In the genomic region with DNA sequence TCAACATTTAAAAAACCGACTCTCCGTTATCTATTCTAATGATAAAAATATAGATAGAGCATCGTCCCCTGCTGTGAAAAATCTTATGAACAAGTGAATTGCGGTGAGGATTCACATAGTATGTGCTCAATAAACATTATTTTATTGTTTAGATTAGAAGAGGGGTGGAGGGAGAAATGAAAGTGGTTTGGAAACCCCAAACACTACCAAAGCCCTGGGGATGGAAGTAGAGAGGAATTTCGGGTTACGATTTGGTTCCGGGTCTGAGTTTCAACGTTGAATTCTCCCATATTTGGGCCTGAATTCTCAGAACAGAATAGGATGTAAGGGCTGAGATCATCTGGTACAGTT, we compare ENCODE assay signal across 8 cellular contexts. TPM values are rescaled to one million over a fixed set of nuclear protein-coding genes. Genes with fewer than 3 reads are reported as not detected.
DNase-seq lines count a peak whose midpoint lies in the region; ATAC-seq, FAIRE-seq and TF ChIP-seq lines count a peak whose summit lies in the region.

No MANE protein-coding gene starts in this region.

- H3K23me2 ChIP-seq in H9 (ENCODE audit: insufficient read length, low read depth, low read length, poor library complexity, severe bottlenecking): peaks cover 7% of the 10 kb centered on the region

- CTCF ChIA-PET in activated CD4-positive, alpha-beta memory T cell treated with anti-CD3 and anti-CD28 coated beads, Interleukin-2, amount 10 ng/mL, durations not matched to agents 7 days and 5 days (lab: Charles Lee): interaction anchor here (0.8 to 3.7 kb wide), 15 partner anchors 9 to 440 kb away, joined by 3 to 35 read pairs (median 3); a partner anchor contains a TSS

- no peak overlapping the region for H3K23ac ChIP-seq in H9 (ENCODE audit: insufficient read length, low read depth, low read length)

- no peak overlapping the region for H3T11ph ChIP-seq in H9 (ENCODE audit: low read length)

- no peaks in the 10 kb centered on the region for H3K79me1 ChIP-seq in H9 (ENCODE audit: insufficient read depth, low read depth, low read length, poor library complexity, severe bottlenecking)

- intact Hi-C loops in head of caudate nucleus (cut with DNase I): loop anchor here (5.0 kb wide), 2 partner anchors 45 to 60 kb away; a partner anchor contains a TSS

- DNase-seq in H9: no peak
- no peak for DNase-seq in activated CD4-positive, alpha-beta memory T cell treated with anti-CD3 and anti-CD28 coated beads, Interleukin-2, amount 10 ng/mL, durations not matched to agents 7 days and 5 days
- no peak for DNase-seq in hepatocyte (ENCODE audit: low spot score)
- DNase-seq in small intestine: no peak
- DNase-seq in activated effector memory CD4-positive, alpha-beta T cell treated with anti-CD3 and anti-CD28 coated beads, Interleukin-2, amount 50 U/mL, for 16 hours: no peak
- DNase-seq in head of caudate nucleus: no peak

- peak overlapping the region; percentile 14 for H3K9ac ChIP-seq in H9 (ENCODE audit: extremely low read depth, insufficient read length, low read length)

- H3K4me3 ChIP-seq in hepatocyte (no peak overlapping the region), small intestine (ENCODE audit: low read depth in 1 of 2, low read length in 2 of 2) (peak overlapping the region in 1 of 2 donors; percentile 97)

- H3K36me3 ChIP-seq in hepatocyte (replicated peaks; ENCODE audit: insufficient read depth, low read depth) (no peaks in the 10 kb centered on the region), small intestine (ENCODE audit: control insufficient read depth in 2 of 2, insufficient read depth in 2 of 2, low read length in 2 of 2) (no peaks in the 10 kb centered on the region)

- no peaks in the 10 kb centered on the region for H3K4me1 ChIP-seq in H9 (ENCODE audit: insufficient read depth, low read length)
- peaks cover 10% of the 10 kb centered on the region for H3K4me1 ChIP-seq in hepatocyte (ENCODE audit: insufficient read depth)
- peaks cover 2 to 4% of the 10 kb centered on the region in 2 donors for H3K4me1 ChIP-seq in small intestine (ENCODE audit: control insufficient read depth in 2 of 2, insufficient read depth in 1 of 2, low read depth in 1 of 2, low read length in 1 of 2)

- H3K4me1 Mint-ChIP-seq in H9: peaks cover 9 to 13% of the 10 kb centered on the region in 2 experiments
- H3K4me1 Mint-ChIP-seq in activated CD4-positive, alpha-beta memory T cell treated with anti-CD3 and anti-CD28 coated beads, Interleukin-2, amount 10 ng/mL, durations not matched to agents 7 days and 5 days: peaks cover 33% of the 10 kb centered on the region

- no peaks in the 10 kb centered on the region; a peak in 1 of 7 replicates for H3K36me3 Mint-ChIP-seq in H9 (ENCODE audit: insufficient read depth in 1 of 3, low read depth in 3 of 3)
- H3K36me3 Mint-ChIP-seq in activated CD4-positive, alpha-beta memory T cell treated with anti-CD3 and anti-CD28 coated beads, Interleukin-2, amount 10 ng/mL, durations not matched to agents 7 days and 5 days (ENCODE audit: low read depth): peaks cover 8% of the 10 kb centered on the region

- no peaks in the 10 kb centered on the region for H3K27me3 Mint-ChIP-seq in H9 (ENCODE audit: low read depth)
- no peaks in the 10 kb centered on the region for H3K27me3 Mint-ChIP-seq in activated CD4-positive, alpha-beta memory T cell treated with anti-CD3 and anti-CD28 coated beads, Interleukin-2, amount 10 ng/mL, durations not matched to agents 7 days and 5 days

- no peak overlapping the region for H2BK20ac ChIP-seq in H9 (ENCODE audit: low read depth, low read length, poor library complexity, severe bottlenecking)

- H3K9me2 ChIP-seq in hepatocyte (replicated peaks; ENCODE audit: insufficient read depth): no peaks in the 10 kb centered on the region

- H4K8ac ChIP-seq in H9 (replicated peaks; ENCODE audit: insufficient read length, low read depth, low read length): no peak overlapping the region

- H3K14ac ChIP-seq in H9 (ENCODE audit: insufficient read depth, low read length): no peak overlapping the region

- H2BK120ac ChIP-seq in H9 (ENCODE audit: low read depth, low read length, poor library complexity, severe bottlenecking): no peak overlapping the region

- H2AK5ac ChIP-seq in H9 (ENCODE audit: insufficient read length, low read length): no peak overlapping the region

- peak overlapping the region; percentile 88 to 92 for H3K4me3 Mint-ChIP-seq in H9
- H3K4me3 Mint-ChIP-seq in activated CD4-positive, alpha-beta memory T cell treated with anti-CD3 and anti-CD28 coated beads, Interleukin-2, amount 10 ng/mL, durations not matched to agents 7 days and 5 days: peak overlapping the region; percentile 94

- H3K9me3 Mint-ChIP-seq in H9: no peaks in the 10 kb centered on the region; a peak in 1 of 5 replicates
- no peaks in the 10 kb centered on the region for H3K9me3 Mint-ChIP-seq in activated CD4-positive, alpha-beta memory T cell treated with anti-CD3 and anti-CD28 coated beads, Interleukin-2, amount 10 ng/mL, durations not matched to agents 7 days and 5 days

- WGBS in H9 (ENCODE audit: extremely low coverage, insufficient read length, low lambda C conversion rate): no CpG with 5 or more reads among the region's 8 CpGs
- WGBS in hepatocyte (ENCODE audit: low lambda C conversion rate, missing lambda C conversion rate): 35% methylated on average over 8 of the region's 8 CpGs
- 6 to 13% (median 9%) methylated on average over 8 of the region's 8 CpGs for WGBS in small intestine, 3 donors

- TF ChIP-seq CTCF in H9 (conservative IDR thresholded peaks at IDR 0.05) (no peak), hepatocyte (IDR thresholded peaks at IDR 0.05; ENCODE audit: poor library complexity) (no peak)

- no peak overlapping the region for H2BK5ac ChIP-seq in H9 (ENCODE audit: insufficient read length, low read length)

- no peak overlapping the region for H4K5ac ChIP-seq in H9 (ENCODE audit: insufficient read length, low read depth, low read length)

- H3K4me2 ChIP-seq in H9 (ENCODE audit: insufficient read depth, insufficient read length, low read length) (peak overlapping the region; percentile 66), hepatocyte (peak overlapping the region; percentile 58)

- no peak for ATAC-seq in HG03571 (IDR thresholded peaks at IDR 0.05; ENCODE audit: unreplicated experiment)
- ATAC-seq in HG03439 (IDR thresholded peaks at IDR 0.05; ENCODE audit: unreplicated experiment): no peak

- H2AFZ ChIP-seq in H9 (ENCODE audit: low read length) (no peak overlapping the region), hepatocyte (peak overlapping the region; percentile 43)

- H2BK12ac ChIP-seq in H9 (ENCODE audit: insufficient read length, low read depth, low read length): no peak overlapping the region

- H3K27ac Mint-ChIP-seq in H9: peak overlapping the region in 2 of 3 experiments; percentile 85 to 93; a peak in 5 of 7 replicates
- H3K27ac Mint-ChIP-seq in activated CD4-positive, alpha-beta memory T cell treated with anti-CD3 and anti-CD28 coated beads, Interleukin-2, amount 10 ng/mL, durations not matched to agents 7 days and 5 days: peak overlapping the region; percentile 94

- H3K27ac ChIP-seq in H9 (ENCODE audit: insufficient read length, low read depth, low read length): no peak overlapping the region
- H3K27ac ChIP-seq in hepatocyte: peak overlapping the region; percentile 71
- H3K27ac ChIP-seq in small intestine (ENCODE audit: low read depth in 1 of 2, low read length in 1 of 2): peak overlapping the region; percentile 51 to 93

- H3K18ac ChIP-seq in H9 (ENCODE audit: insufficient read length, low read depth, low read length): no peak overlapping the region

- H4K91ac ChIP-seq in H9 (ENCODE audit: insufficient read length, low read depth, low read length): no peak overlapping the region

- H4K20me1 ChIP-seq in H9 (ENCODE audit: control insufficient read depth, insufficient read depth, insufficient read length) (no peaks in the 10 kb centered on the region), hepatocyte (ENCODE audit: insufficient read depth, poor library complexity, severe bottlenecking) (peaks cover 9% of the 10 kb centered on the region)

- H3K4ac ChIP-seq in H9 (ENCODE audit: low read depth, low read length): no peak overlapping the region

- H3K79me2 ChIP-seq in H9 (ENCODE audit: insufficient read depth, low read length) (no peaks in the 10 kb centered on the region), hepatocyte (peaks cover 42% of the 10 kb centered on the region)

- H3K27me3 ChIP-seq in H9 (ENCODE audit: insufficient read depth, low read length): no peaks in the 10 kb centered on the region; the same call in 1 of the 2 replicates
- H3K27me3 ChIP-seq in hepatocyte: no peaks in the 10 kb centered on the region
- no peaks in the 10 kb centered on the region for H3K27me3 ChIP-seq in small intestine (ENCODE audit: control insufficient read depth in 2 of 2, insufficient read depth in 2 of 2, low read length in 2 of 2)

- H3K9me3 ChIP-seq in H9 (ENCODE audit: control insufficient read depth, low read depth, low read length) (no peaks in the 10 kb centered on the region), hepatocyte (ENCODE audit: low read depth) (no peaks in the 10 kb centered on the region), small intestine (ENCODE audit: control insufficient read depth, low read depth) (no peaks in the 10 kb centered on the region)

- no peak for FAIRE-seq in small intestine (lab: Jason Lieb, UNC)

- no peak overlapping the region for H2BK15ac ChIP-seq in H9 (ENCODE audit: low read depth, low read length)

- H3K56ac ChIP-seq in H9 (ENCODE audit: insufficient read length, low read depth, low read length): no peak overlapping the region

- POLR2A ChIA-PET in activated CD4-positive, alpha-beta memory T cell treated with anti-CD3 and anti-CD28 coated beads, Interleukin-2, amount 10 ng/mL, durations not matched to agents 7 days and 5 days (lab: Charles Lee): interaction anchor here (0.6 to 3.9 kb wide), 20 partner anchors 10 to 809 kb away, joined by 3 to 35 read pairs (median 4); a partner anchor contains a TSS

RNA-seq across cellular contexts. Expression of a gene that starts 0.5 kb away (rescaled TPM):
- 9.9 and 10.6 TPM in 2 replicates for total RNA-seq in H9 (2021)
- total RNA-seq in activated CD4-positive, alpha-beta memory T cell treated with anti-CD3 and anti-CD28 coated beads, Interleukin-2, amount 10 ng/mL, durations not matched to agents 7 days and 5 days: 10 to 100 TPM; 32.0 to 33.1 TPM
- total RNA-seq in hepatocyte: 73.2 and 84.0 TPM in 2 replicates
- polyA plus RNA-seq in hepatocyte: 55.0 and 58.9 TPM in 2 replicates
- 10 to 100 TPM; 34.8 to 63.3 (median 53.8) TPM for polyA plus RNA-seq in small intestine

RNA-seq across cellular contexts. Expression of a gene that starts 46.8 kb away (rescaled TPM):
- total RNA-seq in H9 (2021) (10.6 and 12.3 TPM in 2 replicates), hepatocyte (9.8 and 12.2 TPM in 2 replicates)
- total RNA-seq in activated CD4-positive, alpha-beta memory T cell treated with anti-CD3 and anti-CD28 coated beads, Interleukin-2, amount 10 ng/mL, durations not matched to agents 7 days and 5 days: 10 to 100 TPM; 13.6 to 14.1 TPM
- polyA plus RNA-seq in hepatocyte (1.8 and 3.5 TPM in 2 replicates), small intestine (1 to 10 TPM; 3.5 to 4.3 (median 4.0) TPM)

RNA-seq across cellular contexts. Expression of a gene that starts 58.0 kb away (rescaled TPM):
- total RNA-seq in H9 (2021) (58.8 and 59.9 TPM in 2 replicates), hepatocyte (38.7 and 42.8 TPM in 2 replicates)
- total RNA-seq in activated CD4-positive, alpha-beta memory T cell treated with anti-CD3 and anti-CD28 coated beads, Interleukin-2, amount 10 ng/mL, durations not matched to agents 7 days and 5 days: 10 to 100 TPM; 48.5 to 51.2 TPM
- polyA plus RNA-seq in hepatocyte (9.3 and 13.0 TPM in 2 replicates), small intestine (10 to 100 TPM; 26.6 to 30.0 (median 29.9) TPM)
